Comparison of ENCODE assay signal across 7 cellular contexts in the genomic region with DNA sequence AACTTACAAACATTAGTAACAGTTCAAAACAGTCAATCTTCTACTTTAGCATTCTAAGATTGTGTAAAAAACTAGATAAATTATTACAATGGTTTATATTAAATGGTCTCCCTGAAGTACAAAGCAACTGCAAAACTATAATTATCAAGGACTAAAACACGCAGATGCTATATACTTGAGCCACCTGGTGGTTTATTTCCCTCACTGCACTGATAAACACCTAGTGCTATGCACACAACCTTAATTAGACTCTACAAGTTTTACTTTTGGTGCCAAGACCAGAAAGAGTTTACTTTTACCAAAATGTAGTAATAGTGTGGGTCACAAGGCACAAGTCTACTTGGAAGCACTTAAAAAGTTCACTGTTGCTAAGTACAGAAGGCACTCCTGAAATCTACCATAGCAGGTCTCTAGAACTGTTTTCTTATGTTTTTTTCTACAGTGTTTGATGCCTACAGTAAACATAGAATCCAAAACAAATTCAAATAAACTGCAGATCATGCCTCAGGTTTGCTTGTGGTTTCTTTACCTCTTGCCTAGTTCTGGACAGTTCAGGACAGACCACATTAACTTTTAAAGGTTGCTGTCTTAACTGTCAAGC. TPM values are rescaled to one million over a fixed set of nuclear protein-coding genes. Genes with fewer than 3 reads are reported as not detected.
DNase-seq lines count a peak whose midpoint lies in the region; ATAC-seq and TF ChIP-seq lines count a peak whose summit lies in the region.

No MANE protein-coding gene starts in this region.

- TF ChIP-seq EP300 in sigmoid colon (IDR thresholded peaks at IDR 0.05), result no peak

- H3K9me3 Mint-ChIP-seq in activated naive CD4-positive, alpha-beta T cell treated with anti-CD3 and anti-CD28 coated beads, Interleukin-2, amount 10 ng/mL, durations not matched to agents 7 days and 5 days, result no peaks in the 10 kb centered on the region

- CTCF ChIA-PET in activated naive CD4-positive, alpha-beta T cell treated with anti-CD3 and anti-CD28 coated beads, Interleukin-2, amount 10 ng/mL, durations not matched to agents 7 days and 5 days (lab: Charles Lee), result interaction anchor here (1.1 to 1.8 kb wide), 3 partner anchors 8 to 600 kb away, joined by 3 to 5 read pairs (median 4); no protein-coding TSS in a partner anchor

- H3K9me3 ChIP-seq in heart right ventricle (no peaks in the 10 kb centered on the region), sigmoid colon (no peaks in the 10 kb centered on the region)

- H3K36me3 ChIP-seq in heart right ventricle (no peaks in the 10 kb centered on the region), sigmoid colon (no peaks in the 10 kb centered on the region)

- intact Hi-C loops in heart right ventricle (cut with DNase I) (loop anchor here (1.0 to 10.0 kb wide), 17 partner anchors 55 to 599 kb away; a partner anchor contains a TSS), sigmoid colon (cut with DNase I) (loop anchor here (2.0 kb wide), 1 partner anchor 591 kb away; no protein-coding TSS in a partner anchor)

- DNase-seq in EL (peak; percentile 52), HCEC 1CT (peak; percentile 37), NCI-H446 treated with DMSO at 0.1 percent for 48 hours (lab: John Stamatoyannopoulos, UW) (peak; percentile 31), heart right ventricle (peak in 1 of 2 donors; percentile 42), sigmoid colon (no peak), NK-92 (lab: John Stamatoyannopoulos, UW; ENCODE audit: unreplicated experiment) (no peak)
- peak; percentile 38 for DNase-seq in activated naive CD4-positive, alpha-beta T cell treated with anti-CD3 and anti-CD28 coated beads, Interleukin-2, amount 10 ng/mL, durations not matched to agents 7 days and 5 days

- H3K36me3 Mint-ChIP-seq in activated naive CD4-positive, alpha-beta T cell treated with anti-CD3 and anti-CD28 coated beads, Interleukin-2, amount 10 ng/mL, durations not matched to agents 7 days and 5 days, result peaks cover 2% of the 10 kb centered on the region

- H3K4me3 ChIP-seq in heart right ventricle (no peak overlapping the region), sigmoid colon (no peak overlapping the region)

- WGBS in heart right ventricle, 2 donors, result 5 to 11% methylated on average over 1 of the region's 1 CpG
- 5 to 10% methylated on average over 1 of the region's 1 CpG for WGBS in sigmoid colon, 2 donors

- H3K27ac ChIP-seq in heart right ventricle, result peak overlapping the region in 1 of 10 donors; percentile 18
- H3K27ac ChIP-seq in sigmoid colon, result no peak overlapping the region

- no peak for TF ChIP-seq POLR2A in sigmoid colon (IDR thresholded peaks at IDR 0.05)

- H3K4me1 Mint-ChIP-seq in activated naive CD4-positive, alpha-beta T cell treated with anti-CD3 and anti-CD28 coated beads, Interleukin-2, amount 10 ng/mL, durations not matched to agents 7 days and 5 days, result no peaks in the 10 kb centered on the region

- no peak overlapping the region for H3K27ac Mint-ChIP-seq in activated naive CD4-positive, alpha-beta T cell treated with anti-CD3 and anti-CD28 coated beads, Interleukin-2, amount 10 ng/mL, durations not matched to agents 7 days and 5 days

- H3K4me3 Mint-ChIP-seq in activated naive CD4-positive, alpha-beta T cell treated with anti-CD3 and anti-CD28 coated beads, Interleukin-2, amount 10 ng/mL, durations not matched to agents 7 days and 5 days, result no peak overlapping the region

- H3K4me1 ChIP-seq in heart right ventricle (peaks cover 0 to 22% (median 13%) of the 10 kb centered on the region in 9 donors), sigmoid colon (no peaks in the 10 kb centered on the region)

- no peaks in the 10 kb centered on the region for H3K27me3 ChIP-seq in heart right ventricle
- H3K27me3 ChIP-seq in sigmoid colon, result no peaks in the 10 kb centered on the region

- peak; percentile 67 to 87 (median 81) for TF ChIP-seq CTCF in heart right ventricle (IDR thresholded peaks at IDR 0.05)
- TF ChIP-seq CTCF in sigmoid colon (IDR thresholded peaks at IDR 0.05), result peak in 3 of 4 experiments; percentile 64 to 80 (median 69)

- ATAC-seq in heart right ventricle, result peak in 7 of 8 donors; percentile 61 to 85 (median 75)

- peaks cover 4% of the 10 kb centered on the region for H3K27me3 Mint-ChIP-seq in activated naive CD4-positive, alpha-beta T cell treated with anti-CD3 and anti-CD28 coated beads, Interleukin-2, amount 10 ng/mL, durations not matched to agents 7 days and 5 days

RNA-seq across cellular contexts. Expression of a gene that starts 49.2 kb away (rescaled TPM):
- total RNA-seq in heart right ventricle (10 to 100 TPM in 1 of 10 donors, 1 to 10 TPM in 9; 5.0 to 10.6 (median 6.8) TPM), sigmoid colon (1 to 10 TPM; 3.1 to 9.4 (median 3.8) TPM)
- polyA plus RNA-seq in heart right ventricle (1 to 10 TPM; 6.6 to 8.1 TPM), sigmoid colon (100 to 1,000 TPM in 2 of 3 donors, 10 to 100 TPM in 1; 87.1 to 173 (median 154) TPM)

Comparison
In these comparisons a context has a peak if more than half of its experiments do, and no peak if none do; other contexts are left out.
1. DNase-seq: peak in EL (single experiment), HCEC 1CT (single experiment), NCI-H446 treated with DMSO at 0.1 percent for 48 hours (single experiment) and activated naive CD4-positive, alpha-beta T cell treated with anti-CD3 and anti-CD28 coated beads, Interleukin-2, amount 10 ng/mL, durations not matched to agents 7 days and 5 days (single experiment); none in sigmoid colon (single experiment) and NK-92 (single experiment).